In the genomic region with DNA sequence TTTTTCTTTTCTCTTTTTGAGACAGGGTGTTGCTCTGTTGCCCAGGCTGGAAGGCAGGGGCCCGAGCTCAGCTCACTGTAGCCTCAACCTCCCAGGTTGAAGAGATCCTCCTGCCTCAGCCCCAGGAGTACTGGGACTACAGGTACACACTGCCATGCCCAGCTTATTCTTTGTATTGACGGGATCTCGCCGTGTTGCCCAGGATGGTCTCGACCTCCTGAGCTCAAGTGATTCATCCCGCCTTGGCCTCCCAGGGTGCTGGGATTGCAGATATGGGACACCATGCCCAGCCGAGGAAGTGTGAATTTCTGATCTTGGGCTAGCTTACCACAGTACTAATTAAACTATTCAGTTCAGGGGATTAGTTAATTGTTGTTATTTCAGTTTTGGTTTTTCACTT, we compare ENCODE assay signal across 25 cellular contexts.
"Had no signal": no experiment of that assay in that cellular context is flagged by ENCODE, and none has a peak within 500 bp of the region (broad histone marks: within the 10 kb centered on the region; RNA-seq: fewer than 3 reads in every experiment).

No MANE protein-coding gene starts in this region.

- H3K4me3 ChIP-seq: gastroesophageal sphincter, ovary, psoas muscle, right atrium auricular region, skin epidermis, thoracic aorta, upper lobe of left lung had no signal

- H3K27ac Mint-ChIP-seq: nephron; T-helper 2 cell treated with Interferon-gamma antibody and Interleukin-4, amounts not matched to agents 5 μg/mL and 100 μg/mL, for 36 hours had no signal

- H3K4me1 Mint-ChIP-seq: nephron had no signal

- ATAC-seq: gastroesophageal sphincter, left ventricle myocardium superior, psoas muscle, T-cell had no signal

- DNase-seq: activated CD4-positive, alpha-beta T cell treated with anti-CD3 and anti-CD28 coated beads for 1 hour; activated CD4-positive, alpha-beta T cell treated with anti-CD3 and anti-CD28 coated beads, Interleukin-2, amount 50 U/mL, for 1 hour; activated CD8-positive, alpha-beta memory T cell treated with anti-CD3 and anti-CD28 coated beads for 24 hours; activated CD8-positive, alpha-beta memory T cell treated with anti-CD3 and anti-CD28 coated beads, Interleukin-2, amount 50 U/mL, for 4 hours; activated T-cell treated with anti-CD3 and anti-CD28 coated beads, Interleukin-2, amount 50 U/mL, for 48 hours; head of caudate nucleus; hypothalamus; left ventricle myocardium superior; mammary epithelial cell; midbrain; ovary; psoas muscle; stimulated activated CD4-positive, alpha-beta T cell treated with anti-CD3 and anti-CD28 coated beads, Interleukin-1b, Interleukin-23, amount 100 ng/mL, for 48 hours; T-cell; upper lobe of left lung had no signal

- H3K27ac ChIP-seq: epithelial cell of prostate, gastroesophageal sphincter, neutrophil, ovary, psoas muscle, right atrium auricular region, skin epidermis, thoracic aorta, upper lobe of left lung, VCaP had no signal

- H3K4me1 ChIP-seq: gastroesophageal sphincter, psoas muscle, right atrium auricular region, upper lobe of left lung had no signal

- H3K9me3 Mint-ChIP-seq: activated naive CD4-positive, alpha-beta T cell treated with anti-CD3 and anti-CD28 coated beads, Interleukin-2, amount 50 U/mL, for 24 hours; nephron; T-cell; T-helper 2 cell treated with Interferon-gamma antibody and Interleukin-4, amounts not matched to agents 5 μg/mL and 100 μg/mL, for 36 hours had no signal

- H3K9me3 ChIP-seq: gastroesophageal sphincter, neutrophil, ovary, psoas muscle, right atrium auricular region, thoracic aorta, upper lobe of left lung had no signal

- H3K4me3 Mint-ChIP-seq: activated naive CD4-positive, alpha-beta T cell treated with anti-CD3 and anti-CD28 coated beads, Interleukin-2, amount 50 U/mL, for 24 hours; nephron; T-cell; T-helper 2 cell treated with Interferon-gamma antibody and Interleukin-4, amounts not matched to agents 5 μg/mL and 100 μg/mL, for 36 hours had no signal

- H3K27me3 Mint-ChIP-seq: activated naive CD4-positive, alpha-beta T cell treated with anti-CD3 and anti-CD28 coated beads, Interleukin-2, amount 50 U/mL, for 24 hours; T-cell had no signal

- H3K36me3 ChIP-seq: ovary had no signal
